In the genomic region with DNA sequence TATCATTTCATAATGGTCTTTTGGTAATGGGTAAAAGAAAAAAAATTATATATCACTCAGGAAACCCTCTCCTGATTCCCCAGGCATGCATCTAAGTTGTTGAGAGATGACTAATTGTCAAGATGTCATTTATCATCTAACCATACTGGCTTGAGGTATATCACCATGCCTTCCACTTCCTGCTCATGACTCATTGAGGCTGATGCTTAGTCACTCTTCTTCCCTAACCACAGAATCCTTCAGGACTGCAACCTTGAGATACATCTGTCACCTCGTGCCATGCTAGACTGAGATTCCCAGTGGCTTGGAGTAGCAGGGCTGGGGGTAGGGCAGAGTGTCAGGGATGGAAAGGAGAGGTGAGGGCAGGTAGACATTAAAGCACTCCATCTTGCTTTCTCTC, we compare ENCODE assay signal across 11 cellular contexts.
DNase-seq lines count a peak whose midpoint lies in the region; FAIRE-seq and TF ChIP-seq lines count a peak whose summit lies in the region.
"Had no signal": no experiment of that assay in that cellular context is flagged by ENCODE, and none has a peak within 500 bp of the region (broad histone marks: within the 10 kb centered on the region; RNA-seq: fewer than 3 reads in every experiment).

No MANE protein-coding gene starts in this region.

- no peak overlapping the region for H3K27ac ChIP-seq in breast epithelium
- no peak overlapping the region for H3K27ac ChIP-seq in endodermal cell (ENCODE audit: low read depth, low read length)

- H3K36me3 Mint-ChIP-seq in MCF 10A (ENCODE audit: insufficient read depth, unreplicated experiment) (peaks cover 6% of the 10 kb centered on the region), endodermal cell (ENCODE audit: low read depth) (no peaks in the 10 kb centered on the region)

- 79% methylated on average over 1 of the region's 1 CpG; no CpG with 5 or more reads in 1 of the 2 experiments for WGBS in endodermal cell (ENCODE audit: insufficient coverage in 1 of 2, insufficient read length in 1 of 2), 2 experiments

- peak; percentile 96 for DNase-seq in MCF 10A (ENCODE audit: unreplicated experiment)
- no peak for DNase-seq in breast epithelium (ENCODE audit: low spot score in 2 of 2)
- peak; percentile 95 for DNase-seq in NCI-H226
- peak; percentile 48 for DNase-seq in endodermal cell
- peak; percentile 79 for DNase-seq in urothelium cell line (ENCODE audit: low spot score)
- no peak for DNase-seq in GM20000 (ENCODE audit: low spot score)
- no peak for DNase-seq in NCI-H187 treated with DMSO at 0.1 percent for 48 hours (lab: John Stamatoyannopoulos, UW)
- no peak for DNase-seq in T-helper 2 cell
- DNase-seq: NCI-H524 treated with DMSO at 0.1 percent for 48 hours; stimulated activated CD4-positive, alpha-beta T cell treated with anti-CD3 and anti-CD28 coated beads, Interleukin-4, amount 100 ng/mL, for 1 hour had no signal

- H3K4me3 ChIP-seq in breast epithelium, result no peak overlapping the region
- no peak overlapping the region for H3K4me3 ChIP-seq in endodermal cell (ENCODE audit: low read length)

- H3K4me1 Mint-ChIP-seq in MCF 10A (ENCODE audit: insufficient read depth, unreplicated experiment), result peaks cover 15% of the 10 kb centered on the region
- no peaks in the 10 kb centered on the region for H3K4me1 Mint-ChIP-seq in endodermal cell
- H3K4me1 Mint-ChIP-seq: B cell had no signal

- POLR2A ChIA-PET in MCF 10A (lab: Yijun Ruan, JAX), result interaction anchor here (0.7 kb wide), 1 partner anchor 74 kb away, joined by 4 read pairs; no protein-coding TSS in a partner anchor

- intact Hi-C loops in MCF 10A (cut with micrococcal nuclease) (no loop called here), breast epithelium (cut with DNase I; ENCODE audit: low total_unique reads) (no loop called here)

- TF ChIP-seq CTCF in MCF 10A (IDR thresholded peaks at IDR 0.05; ENCODE audit: unreplicated experiment) (no peak), breast epithelium (IDR thresholded peaks at IDR 0.05) (no peak), endodermal cell (conservative IDR thresholded peaks at IDR 0.05) (no peak), GM20000 (IDR thresholded peaks at IDR 0.05; ENCODE audit: extremely low read depth, missing control alignments) (no peak)

- FAIRE-seq in urothelium cell line (lab: Jason Lieb, UNC), result peak; percentile 68

- BruUV-seq in MCF 10A (replicated peaks; lab: Mats Ljungman, UMichigan), result no TSS peak

- H3K9ac ChIP-seq in endodermal cell (ENCODE audit: extremely low read depth, low read length, poor library complexity, severe bottlenecking), result no peak overlapping the region

- H3K27me3 ChIP-seq in breast epithelium (no peaks in the 10 kb centered on the region), endodermal cell (ENCODE audit: control insufficient read depth, insufficient read depth, low read length, poor library complexity, severe bottlenecking) (no peaks in the 10 kb centered on the region)

- H3K27ac Mint-ChIP-seq in MCF 10A (ENCODE audit: low read depth, unreplicated experiment) (peak overlapping the region; percentile 75), endodermal cell (no peak overlapping the region)
- H3K27ac Mint-ChIP-seq: B cell had no signal

- H3K36me3 ChIP-seq in breast epithelium, result no peaks in the 10 kb centered on the region
- H3K36me3 ChIP-seq in endodermal cell (ENCODE audit: control insufficient read depth, insufficient read depth, low read length), result no peaks in the 10 kb centered on the region

- H3K27me3 Mint-ChIP-seq in MCF 10A (ENCODE audit: insufficient read depth, unreplicated experiment) (no peaks in the 10 kb centered on the region), endodermal cell (ENCODE audit: insufficient read depth) (no peaks in the 10 kb centered on the region)
- H3K27me3 Mint-ChIP-seq: B cell had no signal

- H3K9me3 ChIP-seq in breast epithelium, result no peaks in the 10 kb centered on the region
- H3K9me3 ChIP-seq in endodermal cell (ENCODE audit: control insufficient read depth, low read length), result no peaks in the 10 kb centered on the region

- H3K4me3 Mint-ChIP-seq in MCF 10A (ENCODE audit: unreplicated experiment) (no peak overlapping the region), endodermal cell (no peak overlapping the region)
- H3K4me3 Mint-ChIP-seq: B cell had no signal

- no peaks in the 10 kb centered on the region for H3K4me1 ChIP-seq in breast epithelium
- H3K4me1 ChIP-seq in endodermal cell (ENCODE audit: control insufficient read depth, insufficient read depth, low read length), result no peaks in the 10 kb centered on the region

- no peak for TF ChIP-seq POLR2A in breast epithelium (IDR thresholded peaks at IDR 0.05)

- no peaks in the 10 kb centered on the region for H3K9me3 Mint-ChIP-seq in MCF 10A (ENCODE audit: unreplicated experiment)
- H3K9me3 Mint-ChIP-seq in endodermal cell, result no peaks in the 10 kb centered on the region

- CTCF ChIA-PET in MCF 10A (lab: Yijun Ruan, JAX), result interaction anchor here (0.7 kb wide), 1 partner anchor 552 kb away, joined by 3 read pairs; no protein-coding TSS in a partner anchor

Comparison
In these comparisons a context has a peak if more than half of its experiments do, and no peak if none do; other contexts are left out.
1. DNase-seq: peak in MCF 10A (single experiment), NCI-H226 (single experiment), endodermal cell (single experiment) and urothelium cell line (single experiment); none in breast epithelium (0 of 2), GM20000 (single experiment), NCI-H187 treated with DMSO at 0.1 percent for 48 hours (single experiment) and T-helper 2 cell (0 of 5).